ENCODE assay signal across 21 cellular contexts in the genomic region with DNA sequence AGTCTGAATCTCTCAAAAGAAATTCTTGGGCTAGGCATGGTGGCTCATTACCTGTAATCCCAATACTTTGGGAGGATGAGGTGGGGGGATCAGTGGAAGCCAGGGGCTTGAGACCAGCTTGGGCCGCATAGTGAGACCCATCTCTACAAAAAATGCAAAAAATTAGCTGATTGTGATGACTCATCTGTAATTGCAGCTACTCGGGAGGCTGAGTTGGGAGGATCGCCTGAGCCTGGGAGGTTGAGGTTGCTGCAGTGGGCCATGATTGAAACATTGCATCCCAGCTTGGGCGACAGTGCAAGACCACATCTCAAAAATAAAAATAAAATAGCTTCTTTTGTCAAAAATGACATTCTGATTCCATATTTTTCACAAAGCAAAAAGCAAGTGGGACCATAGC.
DNase-seq lines count a peak whose midpoint lies in the region; ATAC-seq, FAIRE-seq and TF ChIP-seq lines count a peak whose summit lies in the region.
"Had no signal": no experiment of that assay in that cellular context is flagged by ENCODE, and none has a peak within 500 bp of the region (broad histone marks: within the 10 kb centered on the region; RNA-seq: fewer than 3 reads in every experiment).

No MANE protein-coding gene starts in this region.

- H3K9ac ChIP-seq in HepG2 (ENCODE audit: insufficient read depth, low read depth, low read length): no peak overlapping the region

- CTCF ChIA-PET in HepG2 (lab: Yijun Ruan, JAX; ENCODE audit: low intra/inter-chr PET ratio, low total read pairs): no interaction called here

- H3K4me3 ChIP-seq in HepG2 (replicated peaks in 1 of 3; ENCODE audit: insufficient read depth in 1 of 3, low read depth in 2 of 3, low read length in 3 of 3): no peak overlapping the region
- no peak overlapping the region for H3K4me3 ChIP-seq in right lobe of liver
- H3K4me3 ChIP-seq in esophagus muscularis mucosa: no peak overlapping the region
- no peak overlapping the region for H3K4me3 ChIP-seq in vagina
- H3K4me3 ChIP-seq in H7 (ENCODE audit: insufficient read depth, low read depth, low read length): no peak overlapping the region
- H3K4me3 ChIP-seq: A549, GM12878, GM23338, HAP-1 had no signal

- TF ChIP-seq EP300 in HepG2 (IDR thresholded peaks at IDR 0.05; ENCODE audit: low read depth in 2 of 2, low read length in 2 of 2) (no peak), HepG2 (CRISPR knock-in tag; IDR thresholded peaks at IDR 0.05; ENCODE audit: borderline replicate concordance) (no peak), esophagus muscularis mucosa (IDR thresholded peaks at IDR 0.05) (no peak)

- ATAC-seq in HepG2 (no peak), right lobe of liver (no peak)
- ATAC-seq: A549; CD8-positive, alpha-beta T cell; GM12878; GM23338 had no signal

- no peak overlapping the region for H3K27ac ChIP-seq in HepG2 (ENCODE audit: extremely low read length, insufficient read depth, low read length)
- no peak overlapping the region for H3K27ac ChIP-seq in right lobe of liver
- no peak overlapping the region for H3K27ac ChIP-seq in esophagus muscularis mucosa (replicated peaks in 1 of 4)
- no peak overlapping the region for H3K27ac ChIP-seq in vagina
- H3K27ac ChIP-seq: A549, C4-2B had no signal

- no peaks in the 10 kb centered on the region for H4K20me1 ChIP-seq in HepG2 (ENCODE audit: insufficient read depth, low read length)

- no peak for TF ChIP-seq CTCF in HepG2 (CRISPR knock-in tag; IDR thresholded peaks at IDR 0.05)
- TF ChIP-seq CTCF in right lobe of liver (IDR thresholded peaks at IDR 0.05): no peak
- TF ChIP-seq CTCF in esophagus muscularis mucosa (IDR thresholded peaks at IDR 0.05): no peak
- TF ChIP-seq CTCF in vagina (IDR thresholded peaks at IDR 0.05): no peak

- no TSS peak for BruUV-seq in HepG2 (replicated peaks; lab: Mats Ljungman, UMichigan)

- TF ChIP-seq POLR2A in HepG2 (IDR thresholded peaks at IDR 0.05; ENCODE audit: insufficient read depth in 1 of 2, low read depth in 2 of 2, low read length in 2 of 2) (no peak), right lobe of liver (IDR thresholded peaks at IDR 0.05) (no peak), esophagus muscularis mucosa (IDR thresholded peaks at IDR 0.05; ENCODE audit: low read depth) (no peak), vagina (IDR thresholded peaks at IDR 0.05) (no peak)

- H3K79me2 ChIP-seq in HepG2 (ENCODE audit: insufficient read depth, low read length): no peaks in the 10 kb centered on the region

- intact Hi-C loops in HepG2 (cut with micrococcal nuclease; ENCODE audit: unreplicated experiment): no loop called here
- intact Hi-C loops in right lobe of liver (cut with DNase I): no loop called here
- intact Hi-C loops in esophagus muscularis mucosa (cut with DNase I): no loop called here
- intact Hi-C loops in vagina (cut with DNase I): no loop called here

- POLR2A ChIA-PET in HepG2 (lab: Yijun Ruan, JAX): no interaction called here

- no peak for FAIRE-seq in HepG2 (lab: Jason Lieb, UNC)
- FAIRE-seq: A549, GM12878, GM19239 had no signal

- H3K9me3 ChIP-seq in HepG2 (ENCODE audit: low read length) (no peaks in the 10 kb centered on the region), right lobe of liver (no peaks in the 10 kb centered on the region), esophagus muscularis mucosa (no peaks in the 10 kb centered on the region), vagina (no peaks in the 10 kb centered on the region)
- H3K9me3 ChIP-seq: A549, Caco-2, HAP-1 had no signal

- H2AFZ ChIP-seq in HepG2 (ENCODE audit: low read length): no peak overlapping the region
- H2AFZ ChIP-seq: GM23338 had no signal

- H3K36me3 ChIP-seq in HepG2 (replicated peaks in 1 of 2; ENCODE audit: control insufficient read depth in 1 of 2, insufficient read depth in 2 of 2, low read length in 2 of 2): no peaks in the 10 kb centered on the region
- no peaks in the 10 kb centered on the region for H3K36me3 ChIP-seq in right lobe of liver
- H3K36me3 ChIP-seq in esophagus muscularis mucosa: no peaks in the 10 kb centered on the region
- no peaks in the 10 kb centered on the region for H3K36me3 ChIP-seq in vagina
- no peaks in the 10 kb centered on the region for H3K36me3 ChIP-seq in H7 (replicated peaks; ENCODE audit: control insufficient read depth, insufficient read depth, low read length)
- H3K36me3 ChIP-seq: HAP-1 had no signal

- in situ Hi-C loops in HepG2 (cut with HindIII; ENCODE audit: extremely low pct_ligation_motif_present, low pct_unique_long_range_greater_than_20kb): no loop called here

- no peak overlapping the region for H3K4me2 ChIP-seq in HepG2 (ENCODE audit: low read depth, low read length)
- H3K4me2 ChIP-seq: A549, GM23338 had no signal

- DNase-seq in HepG2 (ENCODE audit: low spot score): no peak
- no peak for DNase-seq in right lobe of liver
- peak; percentile 42 for DNase-seq in esophagus muscularis mucosa (ENCODE audit: extremely low spot score)
- DNase-seq in vagina (ENCODE audit: extremely low spot score in 2 of 2): peak; percentile 14 to 34
- no peak for DNase-seq in DMS79 treated with DMSO at 0.1 percent for 48 hours (lab: John Stamatoyannopoulos, UW)
- no peak for DNase-seq in H7
- DNase-seq: 8988T; ACHN; Caco-2; CD4-positive, CD25-positive, alpha-beta regulatory T cell; CD8-positive, alpha-beta T cell; DMS153; EL; GDM1; HFFc6 had no signal

- H3K4me1 ChIP-seq in HepG2 (ENCODE audit: insufficient read depth, low read length): no peaks in the 10 kb centered on the region
- no peaks in the 10 kb centered on the region for H3K4me1 ChIP-seq in right lobe of liver
- H3K4me1 ChIP-seq in esophagus muscularis mucosa: no peaks in the 10 kb centered on the region
- no peaks in the 10 kb centered on the region for H3K4me1 ChIP-seq in vagina
- H3K4me1 ChIP-seq: A549, Caco-2, HAP-1 had no signal

- 94% methylated on average over 4 of the region's 4 CpGs for WGBS in HepG2 (ENCODE audit: low lambda C conversion rate)
- 14% methylated on average over 2 of the region's 4 CpGs for WGBS in right lobe of liver (ENCODE audit: insufficient coverage, low coverage, low lambda C conversion rate, missing lambda C conversion rate)
- whole genome bisulfite sequencing in esophagus muscularis mucosa: 100% methylated on average over 4 of the region's 4 CpGs

- TF ChIP-seq RAD21 in HepG2 (CRISPR knock-in tag; IDR thresholded peaks at IDR 0.05): no peak

- H3K27me3 ChIP-seq in HepG2 (ENCODE audit: control insufficient read depth in 1 of 2, insufficient read depth in 2 of 2, low read length in 2 of 2) (no peaks in the 10 kb centered on the region), right lobe of liver (no peaks in the 10 kb centered on the region), esophagus muscularis mucosa (no peaks in the 10 kb centered on the region), vagina (no peaks in the 10 kb centered on the region), H7 (ENCODE audit: control insufficient read depth, insufficient read depth, low read length) (no peaks in the 10 kb centered on the region)

TF ChIP-seq in HepG2, 621 proteins besides CTCF, POLR2A, EP300 and RAD21 (continues in another document):
- TF ChIP-seq, protein P1, sequence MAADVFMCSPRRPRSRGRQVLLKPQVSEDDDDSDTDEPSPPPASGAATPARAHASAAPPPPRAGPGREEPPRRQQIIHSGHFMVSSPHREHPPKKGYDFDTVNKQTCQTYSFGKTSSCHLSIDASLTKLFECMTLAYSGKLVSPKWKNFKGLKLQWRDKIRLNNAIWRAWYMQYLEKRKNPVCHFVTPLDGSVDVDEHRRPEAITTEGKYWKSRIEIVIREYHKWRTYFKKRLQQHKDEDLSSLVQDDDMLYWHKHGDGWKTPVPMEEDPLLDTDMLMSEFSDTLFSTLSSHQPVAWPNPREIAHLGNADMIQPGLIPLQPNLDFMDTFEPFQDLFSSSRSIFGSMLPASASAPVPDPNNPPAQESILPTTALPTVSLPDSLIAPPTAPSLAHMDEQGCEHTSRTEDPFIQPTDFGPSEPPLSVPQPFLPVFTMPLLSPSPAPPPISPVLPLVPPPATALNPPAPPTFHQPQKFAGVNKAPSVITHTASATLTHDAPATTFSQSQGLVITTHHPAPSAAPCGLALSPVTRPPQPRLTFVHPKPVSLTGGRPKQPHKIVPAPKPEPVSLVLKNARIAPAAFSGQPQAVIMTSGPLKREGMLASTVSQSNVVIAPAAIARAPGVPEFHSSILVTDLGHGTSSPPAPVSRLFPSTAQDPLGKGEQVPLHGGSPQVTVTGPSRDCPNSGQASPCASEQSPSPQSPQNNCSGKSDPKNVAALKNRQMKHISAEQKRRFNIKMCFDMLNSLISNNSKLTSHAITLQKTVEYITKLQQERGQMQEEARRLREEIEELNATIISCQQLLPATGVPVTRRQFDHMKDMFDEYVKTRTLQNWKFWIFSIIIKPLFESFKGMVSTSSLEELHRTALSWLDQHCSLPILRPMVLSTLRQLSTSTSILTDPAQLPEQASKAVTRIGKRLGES (CRISPR knock-in tag; IDR thresholded peaks at IDR 0.05; ENCODE audit: borderline replicate concordance): no peak
- no peak for TF ChIP-seq ZNF775 (CRISPR knock-in tag; IDR thresholded peaks at IDR 0.05; ENCODE audit: borderline replicate concordance)
- TF ChIP-seq, protein P2, sequence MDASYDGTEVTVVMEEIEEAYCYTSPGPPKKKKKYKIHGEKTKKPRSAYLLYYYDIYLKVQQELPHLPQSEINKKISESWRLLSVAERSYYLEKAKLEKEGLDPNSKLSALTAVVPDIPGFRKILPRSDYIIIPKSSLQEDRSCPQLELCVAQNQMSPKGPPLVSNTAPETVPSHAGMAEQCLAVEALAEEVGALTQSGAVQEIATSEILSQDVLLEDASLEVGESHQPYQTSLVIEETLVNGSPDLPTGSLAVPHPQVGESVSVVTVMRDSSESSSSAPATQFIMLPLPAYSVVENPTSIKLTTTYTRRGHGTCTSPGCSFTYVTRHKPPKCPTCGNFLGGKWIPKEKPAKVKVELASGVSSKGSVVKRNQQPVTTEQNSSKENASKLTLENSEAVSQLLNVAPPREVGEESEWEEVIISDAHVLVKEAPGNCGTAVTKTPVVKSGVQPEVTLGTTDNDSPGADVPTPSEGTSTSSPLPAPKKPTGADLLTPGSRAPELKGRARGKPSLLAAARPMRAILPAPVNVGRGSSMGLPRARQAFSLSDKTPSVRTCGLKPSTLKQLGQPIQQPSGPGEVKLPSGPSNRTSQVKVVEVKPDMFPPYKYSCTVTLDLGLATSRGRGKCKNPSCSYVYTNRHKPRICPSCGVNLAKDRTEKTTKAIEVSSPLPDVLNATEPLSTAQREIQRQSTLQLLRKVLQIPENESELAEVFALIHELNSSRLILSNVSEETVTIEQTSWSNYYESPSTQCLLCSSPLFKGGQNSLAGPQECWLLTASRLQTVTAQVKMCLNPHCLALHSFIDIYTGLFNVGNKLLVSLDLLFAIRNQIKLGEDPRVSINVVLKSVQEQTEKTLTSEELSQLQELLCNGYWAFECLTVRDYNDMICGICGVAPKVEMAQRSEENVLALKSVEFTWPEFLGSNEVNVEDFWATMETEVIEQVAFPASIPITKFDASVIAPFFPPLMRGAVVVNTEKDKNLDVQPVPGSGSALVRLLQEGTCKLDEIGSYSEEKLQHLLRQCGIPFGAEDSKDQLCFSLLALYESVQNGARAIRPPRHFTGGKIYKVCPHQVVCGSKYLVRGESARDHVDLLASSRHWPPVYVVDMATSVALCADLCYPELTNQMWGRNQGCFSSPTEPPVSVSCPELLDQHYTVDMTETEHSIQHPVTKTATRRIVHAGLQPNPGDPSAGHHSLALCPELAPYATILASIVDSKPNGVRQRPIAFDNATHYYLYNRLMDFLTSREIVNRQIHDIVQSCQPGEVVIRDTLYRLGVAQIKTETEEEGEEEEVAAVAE (CRISPR knock-in tag; IDR thresholded peaks at IDR 0.05; ENCODE audit: borderline replicate concordance): no peak

Comparison
In these comparisons a context has a peak if more than half of its experiments do, and no peak if none do; other contexts are left out.
1. DNase-seq: peak in esophagus muscularis mucosa (single experiment) and vagina (2 of 2); none in HepG2 (single experiment), right lobe of liver (0 of 3), DMS79 treated with DMSO at 0.1 percent for 48 hours (single experiment) and H7 (single experiment).